ENCODE assay signal across 20 cellular contexts in the genomic region with DNA sequence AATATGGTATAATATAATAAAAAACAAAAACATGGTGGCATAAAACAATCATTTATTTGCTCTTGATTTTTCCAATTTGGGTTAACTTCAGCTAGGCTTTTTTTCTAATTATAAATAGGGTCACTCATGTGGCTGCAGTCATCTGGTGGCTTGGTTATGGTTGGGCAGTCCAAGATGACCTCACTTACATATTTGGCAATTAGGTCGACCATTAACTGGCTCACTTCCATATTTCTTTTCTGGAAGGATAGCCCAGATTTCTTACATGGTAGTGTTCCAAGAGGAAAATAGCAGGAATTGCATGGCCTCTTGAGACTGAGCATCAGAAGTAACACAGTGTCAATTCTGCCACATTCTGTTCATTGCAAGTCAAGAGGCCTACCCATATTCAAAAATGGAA.
DNase-seq lines count a peak whose midpoint lies in the region; ATAC-seq and TF ChIP-seq lines count a peak whose summit lies in the region.
"Had no signal": no experiment of that assay in that cellular context is flagged by ENCODE, and none has a peak within 500 bp of the region (broad histone marks: within the 10 kb centered on the region; RNA-seq: fewer than 3 reads in every experiment).

No MANE protein-coding gene starts in this region.

- TF ChIP-seq CTCF in MCF 10A (IDR thresholded peaks at IDR 0.05; ENCODE audit: unreplicated experiment): no peak
- no peak for TF ChIP-seq CTCF in mammary epithelial cell (conservative IDR thresholded peaks at IDR 0.05 in 1 of 2, IDR thresholded peaks at IDR 0.05 in 1 of 2; ENCODE audit: extremely low read depth in 1 of 2, insufficient read depth in 1 of 2, low read depth in 1 of 2, low read length in 2 of 2)
- TF ChIP-seq CTCF in cardiac fibroblast (IDR thresholded peaks at IDR 0.05; ENCODE audit: low read depth, low read length): no peak
- TF ChIP-seq CTCF in gastrocnemius medialis (IDR thresholded peaks at IDR 0.05 in 4 of 5, conservative IDR thresholded peaks at IDR 0.05 in 1 of 5): no peak

- no peak overlapping the region for H3K4me3 Mint-ChIP-seq in MCF 10A (ENCODE audit: unreplicated experiment)
- H3K4me3 Mint-ChIP-seq in CD4-positive, alpha-beta memory T cell: no peak overlapping the region
- H3K4me3 Mint-ChIP-seq in activated T-cell treated with anti-CD3 and anti-CD28 coated beads, Interleukin-2, amount 50 U/mL, for 4 hours: no peak overlapping the region
- H3K4me3 Mint-ChIP-seq: endodermal cell; neural progenitor cell; T-helper 2 cell treated with Interferon-gamma antibody and Interleukin-4, amounts not matched to agents 5 μg/mL and 100 μg/mL, for 36 hours; WTC11 had no signal

- H3K27me3 ChIP-seq in mammary epithelial cell (ENCODE audit: insufficient read depth, low read length): no peaks in the 10 kb centered on the region
- no peaks in the 10 kb centered on the region for H3K27me3 ChIP-seq in gastrocnemius medialis
- H3K27me3 ChIP-seq in CD4-positive, alpha-beta memory T cell (ENCODE audit: insufficient read depth, low read length): no peaks in the 10 kb centered on the region
- H3K27me3 ChIP-seq: neural progenitor cell, tibial nerve had no signal

- no peak overlapping the region for H3K27ac ChIP-seq in mammary epithelial cell (ENCODE audit: insufficient read depth, low read depth, low read length)
- H3K27ac ChIP-seq in gastrocnemius medialis: no peak overlapping the region
- H3K27ac ChIP-seq in CD4-positive, alpha-beta memory T cell (ENCODE audit: low read depth, low read length): no peak overlapping the region
- H3K27ac ChIP-seq: neural progenitor cell, tibial nerve had no signal

- no peaks in the 10 kb centered on the region for H3K36me3 ChIP-seq in mammary epithelial cell (ENCODE audit: insufficient read depth, low read length)
- peaks cover 0 to 6% of the 10 kb centered on the region in 2 donors for H3K36me3 ChIP-seq in gastrocnemius medialis
- peaks cover 6% of the 10 kb centered on the region for H3K36me3 ChIP-seq in CD4-positive, alpha-beta memory T cell (ENCODE audit: insufficient read depth, low read length)
- H3K36me3 ChIP-seq: neural progenitor cell had no signal

- in situ Hi-C loops in mammary epithelial cell (cut with MboI; ENCODE audit: low sequenced_read_pairs in 2 of 2) (no loop called here), gastrocnemius medialis (cut with MboI; ENCODE audit: low sequenced_read_pairs in 4 of 4) (no loop called here)

- no peaks in the 10 kb centered on the region for H4K20me1 ChIP-seq in mammary epithelial cell (ENCODE audit: insufficient read depth, low read length)

- H3K27me3 Mint-ChIP-seq in MCF 10A (ENCODE audit: insufficient read depth, unreplicated experiment): no peaks in the 10 kb centered on the region
- H3K27me3 Mint-ChIP-seq in CD4-positive, alpha-beta memory T cell: no peaks in the 10 kb centered on the region
- no peaks in the 10 kb centered on the region for H3K27me3 Mint-ChIP-seq in activated T-cell treated with anti-CD3 and anti-CD28 coated beads, Interleukin-2, amount 50 U/mL, for 4 hours (ENCODE audit: low read depth)
- H3K27me3 Mint-ChIP-seq: CD4-positive, CD25-positive, alpha-beta regulatory T cell; IgD-negative memory B cell had no signal

- H3K4me2 ChIP-seq in mammary epithelial cell (ENCODE audit: insufficient read depth, low read depth, low read length): no peak overlapping the region
- H3K4me2 ChIP-seq: neural progenitor cell had no signal

- H2AFZ ChIP-seq in mammary epithelial cell (ENCODE audit: low read depth, low read length): no peak overlapping the region
- H2AFZ ChIP-seq: neural progenitor cell had no signal

- dilution Hi-C loops in mammary epithelial cell (cut with HindIII; ENCODE audit: low sequenced_read_pairs): no loop called here

- H3K9me3 Mint-ChIP-seq in MCF 10A (ENCODE audit: unreplicated experiment): peaks cover 7% of the 10 kb centered on the region
- H3K9me3 Mint-ChIP-seq in CD4-positive, alpha-beta memory T cell: peaks cover 0 to 3% (median 0%) of the 10 kb centered on the region in 8 donors
- H3K9me3 Mint-ChIP-seq in activated T-cell treated with anti-CD3 and anti-CD28 coated beads, Interleukin-2, amount 50 U/mL, for 4 hours: peaks cover 6% of the 10 kb centered on the region
- H3K9me3 Mint-ChIP-seq: endodermal cell, neural progenitor cell had no signal

- BruUV-seq in MCF 10A (replicated peaks; lab: Mats Ljungman, UMichigan): no TSS peak
- no TSS peak for BruUV-seq in mammary epithelial cell (replicated peaks; lab: Mats Ljungman, UMichigan)

- peaks cover 7% of the 10 kb centered on the region for H3K36me3 Mint-ChIP-seq in MCF 10A (ENCODE audit: insufficient read depth, unreplicated experiment)
- H3K36me3 Mint-ChIP-seq in CD4-positive, alpha-beta memory T cell: peaks cover 38 to 59% of the 10 kb centered on the region in 2 donors
- H3K36me3 Mint-ChIP-seq in activated T-cell treated with anti-CD3 and anti-CD28 coated beads, Interleukin-2, amount 50 U/mL, for 4 hours (ENCODE audit: insufficient read depth): peaks cover 36% of the 10 kb centered on the region
- H3K36me3 Mint-ChIP-seq: WTC11 had no signal

- no peaks in the 10 kb centered on the region for H3K79me2 ChIP-seq in mammary epithelial cell (ENCODE audit: insufficient read depth, low read length)

- DNase-seq in MCF 10A (ENCODE audit: unreplicated experiment) (peak; percentile 4), mammary epithelial cell (no peak), M059J (ENCODE audit: low read depth) (peak; percentile 56), cardiac fibroblast (ENCODE audit: low read depth in 2 of 2) (peak; percentile 6 to 28), gastrocnemius medialis (no peak)
- DNase-seq in CD4-positive, alpha-beta memory T cell: no peak
- no peak for DNase-seq in activated T-cell treated with anti-CD3 and anti-CD28 coated beads, Interleukin-2, amount 50 U/mL, for 4 hours
- DNase-seq: CD4-positive, CD25-positive, alpha-beta regulatory T cell; endodermal cell; foreskin melanocyte; left colon; NCI-H187 treated with DMSO at 0.1 percent for 48 hours; NCI-H524 treated with DMSO at 0.1 percent for 48 hours; SIG-M5 had no signal

- H3K9ac ChIP-seq in mammary epithelial cell (ENCODE audit: insufficient read depth, low read length): no peak overlapping the region
- H3K9ac ChIP-seq: neural progenitor cell had no signal

- H3K4me3 ChIP-seq in mammary epithelial cell (replicated peaks in 1 of 3; ENCODE audit: insufficient read depth in 1 of 3, low read depth in 2 of 3, low read length in 3 of 3) (no peak overlapping the region), cardiac fibroblast (replicated peaks in 1 of 2; ENCODE audit: low read depth in 2 of 2, low read length in 2 of 2) (no peak overlapping the region), gastrocnemius medialis (no peak overlapping the region)
- H3K4me3 ChIP-seq in CD4-positive, alpha-beta memory T cell (ENCODE audit: low read length in 2 of 2): no peak overlapping the region
- H3K4me3 ChIP-seq: neural progenitor cell, tibial nerve had no signal

- H3K27ac Mint-ChIP-seq in MCF 10A (ENCODE audit: low read depth, unreplicated experiment): no peak overlapping the region
- peak overlapping the region in 1 of 7 donors; percentile 54 for H3K27ac Mint-ChIP-seq in CD4-positive, alpha-beta memory T cell
- H3K27ac Mint-ChIP-seq: endodermal cell; neural progenitor cell; T-helper 2 cell treated with Interferon-gamma antibody and Interleukin-4, amounts not matched to agents 5 μg/mL and 100 μg/mL, for 36 hours; WTC11 had no signal

- ATAC-seq in gastrocnemius medialis (peak; percentile 27 to 47), HG02981 (IDR thresholded peaks at IDR 0.05; ENCODE audit: unreplicated experiment) (no peak)
- no peak for ATAC-seq in activated T-cell treated with anti-CD3 and anti-CD28 coated beads, Interleukin-2, amount 50 U/mL, for 4 hours
- ATAC-seq: left colon, WTC11 had no signal

- CTCF ChIA-PET in MCF 10A (lab: Yijun Ruan, JAX): no interaction called here
- CTCF ChIA-PET in mammary epithelial cell (lab: Charles Lee; ENCODE audit: low non-redundant PET): no interaction called here
- CTCF ChIA-PET in CD4-positive, alpha-beta memory T cell (lab: Charles Lee; ENCODE audit: partially characterized antibody): no interaction called here

- intact Hi-C loops in MCF 10A (cut with micrococcal nuclease): no loop called here
- intact Hi-C loops in mammary epithelial cell (cut with micrococcal nuclease): no loop called here
- intact Hi-C loops in gastrocnemius medialis (cut with DNase I; ENCODE audit: low total_unique reads): no loop called here
- intact Hi-C loops in CD4-positive, alpha-beta memory T cell (cut with micrococcal nuclease): no loop called here

- POLR2A ChIA-PET in MCF 10A (lab: Yijun Ruan, JAX): no interaction called here
- POLR2A ChIA-PET in CD4-positive, alpha-beta memory T cell (lab: Charles Lee; ENCODE audit: partially characterized antibody): no interaction called here

- WGBS in mammary epithelial cell (ENCODE audit: low coverage, missing lambda C conversion rate): 56% methylated on average over 1 of the region's 1 CpG

- no peak for TF ChIP-seq POLR2A in gastrocnemius medialis (IDR thresholded peaks at IDR 0.05)

- H3K9me3 ChIP-seq in mammary epithelial cell (replicated peaks; ENCODE audit: insufficient read depth, low read length) (no peaks in the 10 kb centered on the region), gastrocnemius medialis (no peaks in the 10 kb centered on the region)
- H3K9me3 ChIP-seq in CD4-positive, alpha-beta memory T cell (ENCODE audit: control insufficient read depth in 1 of 2, low read length in 2 of 2): no peaks in the 10 kb centered on the region
- H3K9me3 ChIP-seq: tibial nerve had no signal

- H3K4me1 Mint-ChIP-seq in MCF 10A (ENCODE audit: insufficient read depth, unreplicated experiment): peaks cover 11% of the 10 kb centered on the region
- H3K4me1 Mint-ChIP-seq in CD4-positive, alpha-beta memory T cell: peaks cover 29 to 50% (median 36%) of the 10 kb centered on the region in 4 donors
- H3K4me1 Mint-ChIP-seq in activated T-cell treated with anti-CD3 and anti-CD28 coated beads, Interleukin-2, amount 50 U/mL, for 4 hours (ENCODE audit: low read depth): peaks cover 42% of the 10 kb centered on the region
- H3K4me1 Mint-ChIP-seq: neural progenitor cell had no signal

- H3K4me1 ChIP-seq in mammary epithelial cell (ENCODE audit: insufficient read depth, low read length): no peaks in the 10 kb centered on the region
- no peaks in the 10 kb centered on the region for H3K4me1 ChIP-seq in gastrocnemius medialis
- peaks cover 14% of the 10 kb centered on the region for H3K4me1 ChIP-seq in CD4-positive, alpha-beta memory T cell (ENCODE audit: insufficient read depth, low read length)
- H3K4me1 ChIP-seq: neural progenitor cell had no signal

Comparison
In these comparisons a context has a peak if more than half of its experiments do, and no peak if none do; other contexts are left out.
1. DNase-seq: peak in MCF 10A (single experiment), M059J (single experiment) and cardiac fibroblast (2 of 2); none in mammary epithelial cell (single experiment), gastrocnemius medialis (0 of 2), CD4-positive, alpha-beta memory T cell (0 of 5) and activated T-cell treated with anti-CD3 and anti-CD28 coated beads, Interleukin-2, amount 50 U/mL, for 4 hours (single experiment).
2. ATAC-seq: peak in gastrocnemius medialis (2 of 2); none in HG02981 (single experiment) and activated T-cell treated with anti-CD3 and anti-CD28 coated beads, Interleukin-2, amount 50 U/mL, for 4 hours (0 of 2).